Comparison of ENCODE assay signal across 8 cellular contexts in genomic region chr6:137799950-137800568, GRCh38.
A peak's percentile ranks its signal among the peaks of the same experiment; 100 is the strongest.
DNase-seq lines count a peak whose midpoint lies in the region; ATAC-seq and TF ChIP-seq lines count a peak whose summit lies in the region.

No MANE protein-coding gene starts in this region.

- H3K9me3 Mint-ChIP-seq in activated naive CD4-positive, alpha-beta T cell treated with anti-CD3 and anti-CD28 coated beads for 36 hours, result no peaks in the 10 kb centered on the region

- H3K27ac ChIP-seq in OCI-LY7 (ENCODE audit: low read depth, low read length, poor library complexity, severe bottlenecking), result no peak overlapping the region
- no peak overlapping the region for H3K27ac ChIP-seq in heart right ventricle
- no peak overlapping the region for H3K27ac ChIP-seq in spleen

- H3K27ac Mint-ChIP-seq in activated naive CD4-positive, alpha-beta T cell treated with anti-CD3 and anti-CD28 coated beads for 36 hours, result peak overlapping the region; percentile 73

- H3K4me1 ChIP-seq in HAP-1 (peaks cover 7% of the 10 kb centered on the region; the same call in 1 of the 2 replicates), OCI-LY7 (ENCODE audit: insufficient read depth, low read length, poor library complexity, severe bottlenecking) (no peaks in the 10 kb centered on the region), heart right ventricle (peaks cover 0 to 8% (median 0%) of the 10 kb centered on the region in 9 donors), spleen (peaks cover 0 to 34% (median 14%) of the 10 kb centered on the region in 6 donors)

- CTCF ChIA-PET in OCI-LY7 (lab: Charles Lee; ENCODE audit: unreplicated experiment), result interaction anchor here (0.6 to 1.2 kb wide), 5 partner anchors 9 to 68 kb away, joined by 3 to 4 read pairs (median 3); partner anchors contain the start of gene TNFAIP3
- CTCF ChIA-PET in activated naive CD4-positive, alpha-beta T cell treated with anti-CD3 and anti-CD28 coated beads for 36 hours (lab: Charles Lee), result interaction anchor here (0.6 to 4.4 kb wide), 31 partner anchors 9 to 207 kb away, joined by 3 to 62 read pairs (median 5); partner anchors contain the start of gene TNFAIP3

- POLR2A ChIA-PET in OCI-LY7 (lab: Charles Lee), result interaction anchor here (0.6 to 2.2 kb wide), 9 partner anchors 9 to 1368 kb away, joined by 3 to 10 read pairs (median 3); no protein-coding TSS in a partner anchor

- no peak overlapping the region; the same call in 1 of the 2 replicates for H2AFZ ChIP-seq in OCI-LY7 (ENCODE audit: low read length)

- peaks cover 60% of the 10 kb centered on the region for H3K4me1 Mint-ChIP-seq in activated naive CD4-positive, alpha-beta T cell treated with anti-CD3 and anti-CD28 coated beads for 36 hours (ENCODE audit: low read depth)

- H3K27me3 ChIP-seq in HAP-1 (ENCODE audit: low read depth) (no peaks in the 10 kb centered on the region), heart right ventricle (no peaks in the 10 kb centered on the region), spleen (replicated peaks in 1 of 7) (no peaks in the 10 kb centered on the region)

- in situ Hi-C loops in HAP-1 (cut with MboI; ENCODE audit: low sequenced_read_pairs), result no loop called here

- intact Hi-C loops in OCI-LY7 (cut with micrococcal nuclease; ENCODE audit: unreplicated experiment) (loop anchor here (2.0 kb wide), 1 partner anchor 67 kb away; the partner anchor contains the start of gene TNFAIP3), heart right ventricle (cut with DNase I) (loop anchor here in 5 of 10 donors (5.0 to 10.0 kb wide), 5 partner anchors 67 to 147 kb away; partner anchors contain the start of gene TNFAIP3 (in 4 of the 5)), spleen (cut with DNase I; ENCODE audit: low total_unique reads) (loop anchor here (10.0 kb wide), 3 partner anchors 65 to 145 kb away; partner anchors contain the start of gene TNFAIP3)
- intact Hi-C loops in activated naive CD4-positive, alpha-beta T cell treated with anti-CD3 and anti-CD28 coated beads for 36 hours (cut with micrococcal nuclease), result loop anchor here (1.0 to 5.0 kb wide), 12 partner anchors 11 to 309 kb away; partner anchors contain the start of gene TNFAIP3

- H3K79me2 ChIP-seq in OCI-LY7 (ENCODE audit: insufficient read depth, low read depth, low read length), result no peaks in the 10 kb centered on the region

- no TSS peak for BruUV-seq in OCI-LY7 (replicated peaks; lab: Mats Ljungman, UMichigan)

- no peaks in the 10 kb centered on the region for H3K9me2 ChIP-seq in OCI-LY7 (ENCODE audit: insufficient read depth, low read length)

- H3K9me3 ChIP-seq in HAP-1, result no peaks in the 10 kb centered on the region
- H3K9me3 ChIP-seq in OCI-LY7 (ENCODE audit: low read length), result no peaks in the 10 kb centered on the region
- no peaks in the 10 kb centered on the region for H3K9me3 ChIP-seq in heart right ventricle
- H3K9me3 ChIP-seq in spleen, result no peaks in the 10 kb centered on the region

- WGBS in heart right ventricle, 2 donors, result 93 to 94% methylated on average over 3 of the region's 3 CpGs
- WGBS in spleen, 5 donors, result 82 to 98% (median 88%) methylated on average over 3 of the region's 3 CpGs

- peak; percentile 53 for DNase-seq in GM03348 (ENCODE audit: low spot score)
- peak; percentile 21 to 59 for DNase-seq in HAP-1 (ENCODE audit: low spot score in 2 of 2)
- peak; percentile 66 for DNase-seq in OCI-LY7 (ENCODE audit: low spot score)
- DNase-seq in activated naive CD4-positive, alpha-beta T cell treated with anti-CD3 and anti-CD28 coated beads for 36 hours, result peak; percentile 86
- peak in 1 of 2 donors; percentile 60 for DNase-seq in heart right ventricle
- no peak for DNase-seq in spleen

- H3K4me2 ChIP-seq in OCI-LY7 (ENCODE audit: low read length), result no peak overlapping the region

- H3K36me3 ChIP-seq in HAP-1 (replicated peaks), result no peaks in the 10 kb centered on the region
- no peaks in the 10 kb centered on the region for H3K36me3 ChIP-seq in OCI-LY7 (ENCODE audit: insufficient read depth, low read length)
- H3K36me3 ChIP-seq in heart right ventricle, result no peaks in the 10 kb centered on the region
- H3K36me3 ChIP-seq in spleen, result no peaks in the 10 kb centered on the region

- peak; percentile 84 for TF ChIP-seq CTCF in OCI-LY7 (conservative IDR thresholded peaks at IDR 0.05; ENCODE audit: low read length)
- TF ChIP-seq CTCF in heart right ventricle (IDR thresholded peaks at IDR 0.05), result peak in 7 of 9 donors; percentile 46 to 69 (median 57)
- TF ChIP-seq CTCF in spleen (IDR thresholded peaks at IDR 0.05 in 8 of 11, conservative IDR thresholded peaks at IDR 0.05 in 3 of 11), result peak in 10 of 11 experiments; percentile 30 to 76 (median 64)

- H4K20me1 ChIP-seq in OCI-LY7 (ENCODE audit: insufficient read depth, low read length), result no peaks in the 10 kb centered on the region

- TF ChIP-seq POLR2A in spleen (IDR thresholded peaks at IDR 0.05), result no peak

- no peaks in the 10 kb centered on the region for H3K27me3 Mint-ChIP-seq in activated naive CD4-positive, alpha-beta T cell treated with anti-CD3 and anti-CD28 coated beads for 36 hours (ENCODE audit: low read depth)

- H3K4me3 ChIP-seq in HAP-1, result no peak overlapping the region
- no peak overlapping the region for H3K4me3 ChIP-seq in OCI-LY7 (ENCODE audit: low read depth, low read length, poor library complexity, severe bottlenecking)
- H3K4me3 ChIP-seq in heart right ventricle, result no peak overlapping the region
- no peak overlapping the region for H3K4me3 ChIP-seq in spleen

- H3K36me3 Mint-ChIP-seq in activated naive CD4-positive, alpha-beta T cell treated with anti-CD3 and anti-CD28 coated beads for 36 hours (ENCODE audit: low read depth), result no peaks in the 10 kb centered on the region

- H3K4me3 Mint-ChIP-seq in activated naive CD4-positive, alpha-beta T cell treated with anti-CD3 and anti-CD28 coated beads for 36 hours, result no peak overlapping the region

- ATAC-seq in heart right ventricle (peak in 6 of 8 donors; percentile 41 to 66 (median 58)), HG03460 (IDR thresholded peaks at IDR 0.05; ENCODE audit: unreplicated experiment) (no peak), HG02840 (IDR thresholded peaks at IDR 0.05; ENCODE audit: low FRiP score, unreplicated experiment) (no peak)

Comparison
In these comparisons a context has a peak if more than half of its experiments do, and no peak if none do; other contexts are left out.
1. ATAC-seq: peak in heart right ventricle (6 of 8); none in HG03460 (single experiment) and HG02840 (single experiment).
2. Peak in every context shown above with its lines, with median percentiles within 50 percentile points of each other: CTCF ChIP-seq.